ENCODE assay signal across 8 cellular contexts in genomic region chr6:4778086-4778485, GRCh38. TPM values are rescaled to one million over a fixed set of nuclear protein-coding genes. Genes with fewer than 3 reads are reported as not detected.
DNase-seq lines count a peak whose midpoint lies in the region; ATAC-seq, FAIRE-seq and TF ChIP-seq lines count a peak whose summit lies in the region.

No MANE protein-coding gene starts in this region.

- TF ChIP-seq RAD21 in K562 (CRISPR knock-in tag; conservative IDR thresholded peaks at IDR 0.05 in 1 of 2, IDR thresholded peaks at IDR 0.05 in 1 of 2), result no peak

- no peaks in the 10 kb centered on the region for H3K9me3 Mint-ChIP-seq in natural killer cell treated with Interleukin-12 subunit alpha and Interleukin-12 subunit beta and Interleukin-15 and Interleukin-18, amount 100 ng/mL, for 72 hours

- intact Hi-C loops in K562 (cut with micrococcal nuclease), result no loop called here

- peak overlapping the region; percentile 52 to 57 for H3K27ac Mint-ChIP-seq in natural killer cell treated with Interleukin-12 subunit alpha and Interleukin-12 subunit beta and Interleukin-15 and Interleukin-18, amount 100 ng/mL, for 72 hours

- H3K27me3 ChIP-seq in HL-60 (ENCODE audit: insufficient read depth, poor library complexity, severe bottlenecking) (no peaks in the 10 kb centered on the region), K562 (ENCODE audit: control insufficient read depth in 2 of 2, insufficient read depth in 2 of 2, low read length in 2 of 2) (no peaks in the 10 kb centered on the region)

- H3K27me3 Mint-ChIP-seq in natural killer cell treated with Interleukin-12 subunit alpha and Interleukin-12 subunit beta and Interleukin-15 and Interleukin-18, amount 100 ng/mL, for 72 hours, result peaks cover 6 to 11% of the 10 kb centered on the region in 2 donors

- H3K4me3 Mint-ChIP-seq in natural killer cell treated with Interleukin-12 subunit alpha and Interleukin-12 subunit beta and Interleukin-15 and Interleukin-18, amount 100 ng/mL, for 72 hours, result peak overlapping the region; percentile 77

- peak overlapping the region in 1 of 2 experiments; percentile 75; a peak in 1 of 4 replicates for H3K9ac ChIP-seq in K562 (ENCODE audit: insufficient read depth in 1 of 2, low read depth in 2 of 2, low read length in 2 of 2)

- H3K4me1 Mint-ChIP-seq in natural killer cell treated with Interleukin-12 subunit alpha and Interleukin-12 subunit beta and Interleukin-15 and Interleukin-18, amount 100 ng/mL, for 72 hours (ENCODE audit: low read depth in 2 of 2), result peaks cover 47 to 54% of the 10 kb centered on the region in 2 donors

- CTCF ChIA-PET in K562 (lab: Yijun Ruan, JAX; ENCODE audit: low intra/inter-chr PET ratio), result no interaction called here

- H3K4me2 ChIP-seq in K562 (ENCODE audit: insufficient read depth, low read length), result peak overlapping the region; percentile 97

- no peak for FAIRE-seq in K562 (lab: Jason Lieb, UNC)

- TF ChIP-seq CTCF in HL-60 (IDR thresholded peaks at IDR 0.05; ENCODE audit: insufficient read depth, low read length), result no peak
- no peak for TF ChIP-seq CTCF in K562 (IDR thresholded peaks at IDR 0.05 in 2 of 3, conservative IDR thresholded peaks at IDR 0.05 in 1 of 3; ENCODE audit: insufficient read depth in 2 of 3, low read depth in 1 of 3, low read length in 3 of 3)
- TF ChIP-seq CTCF in omental fat pad (IDR thresholded peaks at IDR 0.05), result no peak

- no peak for TF ChIP-seq EP300 in K562 (IDR thresholded peaks at IDR 0.05; ENCODE audit: low read length)

- no peaks in the 10 kb centered on the region for H3K9me1 ChIP-seq in K562 (ENCODE audit: control insufficient read depth, insufficient read depth, low read length)

- H3K36me3 Mint-ChIP-seq in natural killer cell treated with Interleukin-12 subunit alpha and Interleukin-12 subunit beta and Interleukin-15 and Interleukin-18, amount 100 ng/mL, for 72 hours, result peaks cover 18% of the 10 kb centered on the region

- BruUV-seq in K562 (replicated peaks; lab: Mats Ljungman, UMichigan), result no TSS peak

- H2AFZ ChIP-seq in K562 (ENCODE audit: low read depth, low read length), result no peak overlapping the region

- in situ Hi-C loops in Caki2 (cut with HindIII; ENCODE audit: low pct_unique_long_range_greater_than_20kb, low sequenced_read_pairs) (no loop called here), K562 (cut with MboI) (no loop called here)

- peaks cover 10 to 32% of the 10 kb centered on the region in 2 experiments for H3K4me1 ChIP-seq in K562 (replicated peaks in 1 of 2; ENCODE audit: control insufficient read depth in 2 of 2, insufficient read depth in 2 of 2, low read length in 2 of 2)

- no peak for TF ChIP-seq POLR2A in K562 (conservative IDR thresholded peaks at IDR 0.05)
- no peak for TF ChIP-seq POLR2A in GM18505 (IDR thresholded peaks at IDR 0.05; ENCODE audit: borderline replicate concordance, extremely low read depth, insufficient read depth, insufficient read length)

- POLR2A ChIA-PET in K562 (lab: Yijun Ruan, JAX), result interaction anchor here (0.6 to 3.1 kb wide), 6 partner anchors 8 to 130 kb away, joined by 3 to 12 read pairs (median 3); no protein-coding TSS in a partner anchor

- H3K9me3 ChIP-seq in K562 (replicated peaks; ENCODE audit: control insufficient read depth, insufficient read depth, low read depth, low read length), result peaks cover 18% of the 10 kb centered on the region

- H3K27ac ChIP-seq in HL-60 (replicated peaks) (peak overlapping the region; percentile 34; the same call in 1 of the 2 replicates), K562 (ENCODE audit: extremely low read depth, low read depth, low read length) (peak overlapping the region; percentile 80; the same call in 2 of the 3 replicates)

- no peaks in the 10 kb centered on the region; the same call in 2 of the 3 replicates for H3K36me3 ChIP-seq in K562 (ENCODE audit: control insufficient read depth, insufficient read depth, low read length)

- peaks cover 3% of the 10 kb centered on the region for H4K20me1 ChIP-seq in K562 (replicated peaks; ENCODE audit: control insufficient read depth, insufficient read depth, low read length)

- 65% methylated on average over 1 of the region's 1 CpG for WGBS in K562 (ENCODE audit: insufficient coverage, low coverage, missing lambda C conversion rate)

- DNase-seq in Caki2 (ENCODE audit: low read depth), result peak; percentile 52
- no peak for DNase-seq in HL-60 (ENCODE audit: low read depth in 1 of 2, low spot score in 1 of 2)
- no peak for DNase-seq in K562 (ENCODE audit: extremely low read depth in 1 of 4, low spot score in 3 of 4)
- no peak for DNase-seq in natural killer cell treated with Interleukin-12 subunit alpha and Interleukin-12 subunit beta and Interleukin-15 and Interleukin-18, amount 100 ng/mL, for 72 hours (ENCODE audit: low spot score)
- DNase-seq in omental fat pad (ENCODE audit: low spot score), result no peak
- no peak for DNase-seq in NCI-H2227 treated with DMSO at 0.1 percent for 48 hours (lab: John Stamatoyannopoulos, UW)

- H3K4me3 ChIP-seq in HL-60 (replicated peaks; ENCODE audit: insufficient read depth, low read length), result peak overlapping the region; percentile 72
- H3K4me3 ChIP-seq in K562, result peak overlapping the region; percentile 57

- no peak for ATAC-seq in K562
- ATAC-seq in natural killer cell treated with Interleukin-12 subunit alpha and Interleukin-12 subunit beta and Interleukin-15 and Interleukin-18, amount 100 ng/mL, for 72 hours, result no peak
- no peak for ATAC-seq in omental fat pad (ENCODE audit: low FRiP score)
- no peak for ATAC-seq in GM18505 (IDR thresholded peaks at IDR 0.05; ENCODE audit: unreplicated experiment)
- ATAC-seq in HG02840 (IDR thresholded peaks at IDR 0.05; ENCODE audit: low FRiP score, unreplicated experiment), result no peak

- H3K79me2 ChIP-seq in K562 (ENCODE audit: control insufficient read depth, insufficient read depth, low read length), result peaks cover 62% of the 10 kb centered on the region

TF ChIP-seq in K562, 482 proteins besides CTCF, POLR2A, EP300 and RAD21 (continues in another document):
- 0 out of 4 replicates have a peak, but pooled peaks of 1 of the 2 experiments have one; percentile 6 for TF ChIP-seq KDM1A (IDR thresholded peaks at IDR 0.05)
- peak; percentile 79 to 90 for TF ChIP-seq TRIM24 (IDR thresholded peaks at IDR 0.05)
- peak; percentile 21; the same call in 1 of the 2 replicates for TF ChIP-seq ATF3 (IDR thresholded peaks at IDR 0.05)
- no peak for TF ChIP-seq ATF3 (CRISPR knock-in tag; conservative IDR thresholded peaks at IDR 0.05)
- 0 out of 4 replicates have a peak, but pooled peaks of 1 of the 2 experiments have one; percentile 5 for TF ChIP-seq MNT (conservative IDR thresholded peaks at IDR 0.05)
- TF ChIP-seq NR2C2 (CRISPR knock-in tag; IDR thresholded peaks at IDR 0.05), result no peak
- TF ChIP-seq NR2C2 (tag; IDR thresholded peaks at IDR 0.05), result no peak
- peak; percentile 21 for TF ChIP-seq EP400 (IDR thresholded peaks at IDR 0.05)
- TF ChIP-seq CEBPG (CRISPR knock-in tag; IDR thresholded peaks at IDR 0.05), result no peak
- peak; percentile 17 to 49; a peak in 2 of 4 replicates for TF ChIP-seq CEBPG (tag; conservative IDR thresholded peaks at IDR 0.05 in 1 of 2, IDR thresholded peaks at IDR 0.05 in 1 of 2)
- TF ChIP-seq ZNF507 (tag; conservative IDR thresholded peaks at IDR 0.05), result 0 out of 2 replicates have a peak, but pooled peaks have one; percentile 9
- peak in 1 of 2 experiments; percentile 74; a peak in 1 of 3 replicates for TF ChIP-seq CBX3 (IDR thresholded peaks at IDR 0.05; ENCODE audit: borderline replicate concordance in 1 of 2, low read length in 2 of 2)

RNA-seq across cellular contexts. Expression of gene CDYL, which starts 1.9 kb away (rescaled TPM):
- 33.0 and 74.2 TPM in 2 replicates for total RNA-seq in Caki2 (2014; rRNA removed; shearing (Covaris generic); ENCODE audit: low replicate concordance)
- total RNA-seq in K562 (2011; cell fraction: chromatin; rRNA removed; ENCODE audit: low replicate concordance), result 97.4 and 107 TPM in 2 replicates
- 24.0 and 27.2 TPM in 2 replicates for total RNA-seq in K562 (2011; cell fraction: nucleolus; rRNA removed)
- total RNA-seq in K562 (2011; cell fraction: nucleoplasm; rRNA removed), result 47.5 and 53.3 TPM in 2 replicates
- 28.2 and 29.1 TPM in 2 replicates for total RNA-seq in K562 (2014; rRNA removed)
- 40.8 and 49.6 TPM in 2 replicates for total RNA-seq in K562 (2014; rRNA removed; fragmentation: Illumina TruSeq; extraction: Trizol)
- 40.1 and 43.3 TPM in 2 replicates for total RNA-seq in K562 (2015; rRNA removed; fragmentation: Illumina TruSeq; extraction: Trizol)
- total RNA-seq in K562 (2021), result 42.3 and 44.8 TPM in 2 replicates
- 45.2 and 45.8 TPM in 2 replicates for polyA plus RNA-seq in K562 (2011; rRNA removed)
- polyA plus RNA-seq in K562 (2011; cell fraction: cytosol; rRNA removed), result 17.9 and 27.1 TPM in 2 replicates
- polyA plus RNA-seq in K562 (2011; cell fraction: nucleus; rRNA removed), result 32.7 and 41.9 TPM in 2 replicates
- polyA plus RNA-seq in K562 (2012), result 19.0 and 20.5 TPM in 2 replicates
- 39.0 and 42.1 TPM in 2 replicates for polyA plus RNA-seq in K562 (2014; fragmentation: Illumina TruSeq; extraction: Trizol)
- polyA plus RNA-seq in K562 (2014; fragmentation: Nextera tagmentation; extraction: Ambion mirVana), result 1 to 10 TPM; 8.1 to 8.9 TPM
- polyA plus RNA-seq in K562 (2014; rRNA removed), result 21.9 and 23.0 TPM in 2 replicates
- 137 and 190 TPM in 2 replicates for polyA minus RNA-seq in K562 (2011; rRNA and poly(A)+ RNA removed)
- 45.0 and 56.9 TPM in 2 replicates for polyA minus RNA-seq in K562 (2011; cell fraction: cytosol; rRNA and poly(A)+ RNA removed)
- polyA minus RNA-seq in K562 (2011; cell fraction: nucleus; rRNA and poly(A)+ RNA removed), result 19.1 and 40.3 TPM in 2 replicates
- 10 to 100 TPM; 52.5 to 58.7 TPM for total RNA-seq in natural killer cell treated with Interleukin-12 subunit alpha and Interleukin-12 subunit beta and Interleukin-15 and Interleukin-18, amount 100 ng/mL, for 72 hours
- 10 to 100 TPM; 32.2 to 34.5 (median 33.0) TPM for total RNA-seq in omental fat pad
